ENCODE assay signal across 8 cellular contexts in the genomic region with DNA sequence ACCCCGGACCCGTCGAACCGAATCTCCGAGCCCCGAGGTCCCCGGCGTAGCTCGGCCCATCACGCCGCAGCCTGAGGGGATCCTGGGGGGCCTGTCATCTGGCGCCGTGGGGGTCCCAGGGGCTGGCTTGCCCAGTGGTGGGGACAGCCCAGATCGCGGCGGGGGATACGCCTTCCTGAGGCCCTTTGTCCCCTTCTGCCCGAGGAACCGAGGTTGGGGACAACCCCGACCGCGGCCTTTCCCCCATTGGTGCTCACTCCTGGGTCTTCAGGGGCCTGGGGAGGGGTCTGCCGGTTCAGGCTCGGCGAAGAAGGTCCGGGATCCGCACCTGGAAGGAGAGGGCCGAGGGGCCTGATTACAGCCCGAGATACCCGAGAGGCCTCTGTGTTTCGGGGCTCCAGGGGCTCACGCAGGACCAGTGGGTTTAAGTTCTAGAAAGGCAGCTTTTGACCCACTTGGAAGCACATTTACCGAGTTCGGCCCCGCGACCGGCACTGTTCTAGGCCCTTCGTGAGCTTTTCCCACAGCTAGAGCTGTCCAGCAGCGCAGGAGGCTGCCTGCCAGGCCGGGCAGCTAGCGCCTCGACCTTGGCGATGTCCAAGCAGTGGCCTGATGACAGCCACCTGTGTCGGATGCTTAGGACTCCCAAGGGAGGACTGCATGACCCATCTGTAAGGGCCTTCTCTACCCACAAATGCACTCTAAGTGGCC. TPM values are rescaled to one million over a fixed set of nuclear protein-coding genes. Genes with fewer than 3 reads are reported as not detected.
DNase-seq lines count a peak whose midpoint lies in the region; ATAC-seq and TF ChIP-seq lines count a peak whose summit lies in the region.

No MANE protein-coding gene starts in this region.

- H3K27ac ChIP-seq in AG04450 (ENCODE audit: low read depth, low read length) (peak overlapping the region; percentile 70), KMS-11 (no peak overlapping the region), brain microvascular endothelial cell (peak overlapping the region; percentile 68), left lung (peak overlapping the region; percentile 83 to 90), tibial nerve (peak overlapping the region; percentile 47 to 93 (median 86))

- no peaks in the 10 kb centered on the region for H3K36me3 ChIP-seq in KMS-11 (ENCODE audit: insufficient read depth)
- no peaks in the 10 kb centered on the region for H3K36me3 ChIP-seq in brain microvascular endothelial cell (replicated peaks)
- no peaks in the 10 kb centered on the region for H3K36me3 ChIP-seq in left lung
- H3K36me3 ChIP-seq in tibial nerve: no peaks in the 10 kb centered on the region

- H3K79me2 ChIP-seq in KMS-11 (ENCODE audit: insufficient read depth, low read depth): peaks cover 28% of the 10 kb centered on the region

- H3K9me3 ChIP-seq in AG04450 (ENCODE audit: control insufficient read depth, insufficient read depth, low read length) (no peaks in the 10 kb centered on the region; the same call in 1 of the 2 replicates), left lung (no peaks in the 10 kb centered on the region), tibial nerve (no peaks in the 10 kb centered on the region)

- ATAC-seq in GM18867 (IDR thresholded peaks at IDR 0.05; ENCODE audit: unreplicated experiment) (peak; percentile 15), left lung (peak; percentile 38)
- no peak for ATAC-seq in activated CD4-positive, CD25-positive, alpha-beta regulatory T cell treated with anti-CD3 and anti-CD28 coated beads, Interleukin-2, amount 50 U/mL, for 24 hours

- TF ChIP-seq EP300 in tibial nerve (IDR thresholded peaks at IDR 0.05): no peak

- TF ChIP-seq POLR2A in tibial nerve (IDR thresholded peaks at IDR 0.05): no peak

- H3K4me2 ChIP-seq in KMS-11: peak overlapping the region; percentile 53

- H4K20me1 ChIP-seq in KMS-11 (ENCODE audit: insufficient read depth): no peaks in the 10 kb centered on the region

- CTCF ChIA-PET in AG04450 (lab: Charles Lee): interaction anchor here (1.9 to 8.0 kb wide), 6 partner anchors 16 to 184 kb away, joined by 9 to 58 read pairs (median 11); no protein-coding TSS in a partner anchor

- intact Hi-C loops in left lung (cut with DNase I): no loop called here

- in situ Hi-C loops in brain microvascular endothelial cell (cut with HindIII; ENCODE audit: low pct_ligation_motif_present, low sequenced_read_pairs): no loop called here

- no peaks in the 10 kb centered on the region for H3K27me3 ChIP-seq in AG04450 (ENCODE audit: control insufficient read depth, insufficient read depth, low read length)
- no peaks in the 10 kb centered on the region for H3K27me3 ChIP-seq in KMS-11 (ENCODE audit: insufficient read depth, low read depth)
- H3K27me3 ChIP-seq in brain microvascular endothelial cell (replicated peaks): no peaks in the 10 kb centered on the region
- no peaks in the 10 kb centered on the region for H3K27me3 ChIP-seq in left lung
- no peaks in the 10 kb centered on the region for H3K27me3 ChIP-seq in tibial nerve

- POLR2A ChIA-PET in AG04450 (lab: Yijun Ruan, JAX): interaction anchor here (0.5 to 2.5 kb wide), 21 partner anchors 8 to 683 kb away, joined by 3 to 21 read pairs (median 3); partner anchors contain the start of gene POLG

- H3K4me1 ChIP-seq in KMS-11 (ENCODE audit: low read depth, poor library complexity, severe bottlenecking): peaks cover 40% of the 10 kb centered on the region
- peaks cover 23 to 58% of the 10 kb centered on the region in 2 donors for H3K4me1 ChIP-seq in left lung
- peaks cover 3 to 58% (median 29%) of the 10 kb centered on the region in 4 donors for H3K4me1 ChIP-seq in tibial nerve

- H3K4me3 ChIP-seq in AG04450 (ENCODE audit: low read depth, low read length): peak overlapping the region; percentile 87
- H3K4me3 ChIP-seq in KMS-11 (IDR thresholded peaks at IDR 0.05; ENCODE audit: insufficient read depth, low read depth, low read length): no peak overlapping the region
- peak overlapping the region; percentile 89 for H3K4me3 ChIP-seq in brain microvascular endothelial cell (ENCODE audit: low read depth, low read length)
- H3K4me3 ChIP-seq in left lung: peak overlapping the region; percentile 79 to 85
- peak overlapping the region; percentile 67 to 98 (median 82) for H3K4me3 ChIP-seq in tibial nerve

- H3K9ac ChIP-seq in KMS-11: peak overlapping the region; percentile 56; the same call in 1 of the 2 replicates

- H2AFZ ChIP-seq in KMS-11 (ENCODE audit: low read depth): peak overlapping the region; percentile 56; the same call in 1 of the 2 replicates

- 5 to 6% methylated on average over 7 to 16 of the region's 44 CpGs for WGBS in tibial nerve, 2 donors

- DNase-seq in AG04450 (ENCODE audit: low read depth, low spot score): no peak
- DNase-seq in brain microvascular endothelial cell: no peak
- peak; percentile 58 to 85 for DNase-seq in left lung
- DNase-seq in tibial nerve (ENCODE audit: low spot score in 2 of 2): no peak
- DNase-seq in GM20000 (ENCODE audit: low spot score): no peak

- TF ChIP-seq CTCF in AG04450 (IDR thresholded peaks at IDR 0.05; ENCODE audit: low read depth, low read length) (no peak), KMS-11 (conservative IDR thresholded peaks at IDR 0.05; ENCODE audit: low read depth, low read length) (no peak), brain microvascular endothelial cell (IDR thresholded peaks at IDR 0.05; ENCODE audit: low read depth, low read length, missing control alignments) (no peak), left lung (IDR thresholded peaks at IDR 0.05) (no peak), tibial nerve (IDR thresholded peaks at IDR 0.05) (no peak), GM20000 (IDR thresholded peaks at IDR 0.05; ENCODE audit: extremely low read depth, missing control alignments) (no peak)

RNA-seq across cellular contexts. Expression of gene ABHD2, which starts 0.5 kb away (rescaled TPM):
- polyA plus RNA-seq in AG04450 (2011; rRNA removed): 51.5 and 60.1 TPM in 2 replicates
- polyA minus RNA-seq in AG04450 (2011; rRNA and poly(A)+ RNA removed): 153 and 175 TPM in 2 replicates
- total RNA-seq in left lung (100 to 1,000 TPM; 214 to 231 TPM), tibial nerve (10 to 100 TPM; 29.7 to 48.1 (median 35.9) TPM)

Comparison
In these comparisons a context has a peak if more than half of its experiments do, and no peak if none do; other contexts are left out.
1. DNase-seq: peak in left lung (2 of 2); none in AG04450 (single experiment), brain microvascular endothelial cell (single experiment), tibial nerve (0 of 2) and GM20000 (single experiment).
2. ATAC-seq: peak in GM18867 (single experiment) and left lung (single experiment); none in activated CD4-positive, CD25-positive, alpha-beta regulatory T cell treated with anti-CD3 and anti-CD28 coated beads, Interleukin-2, amount 50 U/mL, for 24 hours (0 of 2).
3. RNA of gene ABHD2, which starts 0.5 kb away (total RNA-seq): 214 to 231 TPM in left lung; 29.7 to 48.1 TPM in tibial nerve; every median in the first group is over 4 times any median in the second.